In genomic region chr1:117608213-117608612, GRCh38 we compare ENCODE assay signal across 10 cellular contexts. TPM values are rescaled to one million over a fixed set of nuclear protein-coding genes. Genes with fewer than 3 reads are reported as not detected.
DNase-seq lines count a peak whose midpoint lies in the region; ATAC-seq and TF ChIP-seq lines count a peak whose summit lies in the region.
"Had no signal": no experiment of that assay in that cellular context is flagged by ENCODE, and none has a peak within 500 bp of the region (broad histone marks: within the 10 kb centered on the region; RNA-seq: fewer than 3 reads in every experiment).

No MANE protein-coding gene starts in this region.

- no peaks in the 10 kb centered on the region for H3K9me3 Mint-ChIP-seq in activated CD4-positive, alpha-beta T cell treated with anti-CD3 and anti-CD28 coated beads, Interleukin-2, amount 10 ng/mL, durations not matched to agents 7 days and 5 days
- H3K9me3 Mint-ChIP-seq in stimulated activated memory B cell treated with anti-CD40 and anti-IgM and Interleukin-4, amounts not matched to agents 10 μg/mL and 1 μg/mL and 100 μg/mL, for 72 hours = no peaks in the 10 kb centered on the region

- H3K36me3 Mint-ChIP-seq in activated CD4-positive, alpha-beta T cell treated with anti-CD3 and anti-CD28 coated beads, Interleukin-2, amount 10 ng/mL, durations not matched to agents 7 days and 5 days (ENCODE audit: low read depth) = peaks cover 26% of the 10 kb centered on the region
- H3K36me3 Mint-ChIP-seq in stimulated activated memory B cell treated with anti-CD40 and anti-IgM and Interleukin-4, amounts not matched to agents 10 μg/mL and 1 μg/mL and 100 μg/mL, for 72 hours = peaks cover 29% of the 10 kb centered on the region

- BruUV-seq in PC-3 (replicated peaks; lab: Mats Ljungman, UMichigan) = no TSS peak

- H3K27me3 ChIP-seq in PC-3 (ENCODE audit: low read length) (no peaks in the 10 kb centered on the region), hepatocyte (no peaks in the 10 kb centered on the region)

- WGBS in hepatocyte (ENCODE audit: low lambda C conversion rate, missing lambda C conversion rate) = 77% methylated on average over 6 of the region's 6 CpGs

- H3K79me2 ChIP-seq in PC-3 (ENCODE audit: low read length) (0 out of 2 replicates have a peak, but pooled peaks cover 3% of the 10 kb centered on the region), hepatocyte (peaks cover 33% of the 10 kb centered on the region)

- ATAC-seq in PC-3 = no peak
- ATAC-seq in stimulated activated memory B cell treated with anti-CD40 and anti-IgM and Interleukin-4, amounts not matched to agents 10 μg/mL and 1 μg/mL and 100 μg/mL, for 72 hours = no peak
- no peak for ATAC-seq in GM18870 (IDR thresholded peaks at IDR 0.05; ENCODE audit: unreplicated experiment)
- ATAC-seq in GM19467 (IDR thresholded peaks at IDR 0.05; ENCODE audit: unreplicated experiment) = no peak

- no peak overlapping the region for H3K27ac ChIP-seq in PC-3 (ENCODE audit: low read length)
- no peak overlapping the region for H3K27ac ChIP-seq in hepatocyte
- H3K27ac ChIP-seq: SK-N-MC had no signal

- TF ChIP-seq CTCF in PC-3 (conservative IDR thresholded peaks at IDR 0.05; ENCODE audit: low read depth, low read length) = no peak
- no peak for TF ChIP-seq CTCF in hepatocyte (IDR thresholded peaks at IDR 0.05; ENCODE audit: poor library complexity)

- H3K36me3 ChIP-seq in PC-3 (ENCODE audit: low read depth, low read length) (no peaks in the 10 kb centered on the region), hepatocyte (replicated peaks; ENCODE audit: insufficient read depth, low read depth) (no peaks in the 10 kb centered on the region)

- H3K4me1 ChIP-seq in PC-3 (ENCODE audit: insufficient read depth, low read length) (peaks cover 23% of the 10 kb centered on the region), hepatocyte (ENCODE audit: insufficient read depth) (peaks cover 17% of the 10 kb centered on the region)

- H3K4me2 ChIP-seq in PC-3 (ENCODE audit: low read length) (peak overlapping the region; percentile 90; the same call in 1 of the 2 replicates), hepatocyte (peak overlapping the region; percentile 95)

- H3K4me3 Mint-ChIP-seq in activated CD4-positive, alpha-beta T cell treated with anti-CD3 and anti-CD28 coated beads, Interleukin-2, amount 10 ng/mL, durations not matched to agents 7 days and 5 days = peak overlapping the region; percentile 87
- H3K4me3 Mint-ChIP-seq in stimulated activated memory B cell treated with anti-CD40 and anti-IgM and Interleukin-4, amounts not matched to agents 10 μg/mL and 1 μg/mL and 100 μg/mL, for 72 hours = peak overlapping the region; percentile 74

- POLR2A ChIA-PET in activated CD4-positive, alpha-beta T cell treated with anti-CD3 and anti-CD28 coated beads, Interleukin-2, amount 10 ng/mL, durations not matched to agents 7 days and 5 days (lab: Charles Lee) = no interaction called here
- POLR2A ChIA-PET in PC-3 (lab: Charles Lee; ENCODE audit: unreplicated experiment) = no interaction called here

- H3K9me2 ChIP-seq in PC-3 (replicated peaks; ENCODE audit: low read length) = no peaks in the 10 kb centered on the region
- H3K9me2 ChIP-seq in hepatocyte (replicated peaks; ENCODE audit: insufficient read depth) = no peaks in the 10 kb centered on the region

- H3K4me1 Mint-ChIP-seq in activated CD4-positive, alpha-beta T cell treated with anti-CD3 and anti-CD28 coated beads, Interleukin-2, amount 10 ng/mL, durations not matched to agents 7 days and 5 days = peaks cover 64% of the 10 kb centered on the region
- peaks cover 62% of the 10 kb centered on the region for H3K4me1 Mint-ChIP-seq in stimulated activated memory B cell treated with anti-CD40 and anti-IgM and Interleukin-4, amounts not matched to agents 10 μg/mL and 1 μg/mL and 100 μg/mL, for 72 hours

- DNase-seq in activated CD4-positive, alpha-beta T cell treated with anti-CD3 and anti-CD28 coated beads, Interleukin-2, amount 10 ng/mL, durations not matched to agents 7 days and 5 days = no peak
- DNase-seq in activated CD4-positive, alpha-beta T cell treated with anti-CD3 and anti-CD28 coated beads, Interleukin-2, amount 50 U/mL, for 48 hours = no peak
- no peak for DNase-seq in PC-3
- no peak for DNase-seq in hepatocyte (ENCODE audit: low spot score)
- no peak for DNase-seq in globus pallidus (ENCODE audit: low spot score)

- H4K20me1 ChIP-seq in PC-3 (ENCODE audit: low read length) (no peaks in the 10 kb centered on the region), hepatocyte (ENCODE audit: insufficient read depth, poor library complexity, severe bottlenecking) (no peaks in the 10 kb centered on the region)

- no peaks in the 10 kb centered on the region for H3F3A ChIP-seq in PC-3 (ENCODE audit: low read length, unreplicated experiment)

- peak overlapping the region; percentile 31 for H3K27ac Mint-ChIP-seq in activated CD4-positive, alpha-beta T cell treated with anti-CD3 and anti-CD28 coated beads, Interleukin-2, amount 10 ng/mL, durations not matched to agents 7 days and 5 days
- peak overlapping the region; percentile 79 for H3K27ac Mint-ChIP-seq in stimulated activated memory B cell treated with anti-CD40 and anti-IgM and Interleukin-4, amounts not matched to agents 10 μg/mL and 1 μg/mL and 100 μg/mL, for 72 hours

- intact Hi-C loops in PC-3 (cut with micrococcal nuclease) = loop anchor here (5.0 to 10.0 kb wide), 4 partner anchors 71 to 317 kb away; partner anchors contain the start of genes GDAP2, MAN1A2 and WDR3

- CTCF ChIA-PET in activated CD4-positive, alpha-beta T cell treated with anti-CD3 and anti-CD28 coated beads, Interleukin-2, amount 10 ng/mL, durations not matched to agents 7 days and 5 days (lab: Charles Lee) = interaction anchor here (1.1 to 2.6 kb wide), 8 partner anchors 8 to 150 kb away, joined by 3 to 15 read pairs (median 5); no protein-coding TSS in a partner anchor
- CTCF ChIA-PET in PC-3 (lab: Charles Lee) = interaction anchor here (0.5 kb wide), 1 partner anchor 442 kb away, joined by 5 read pairs; no protein-coding TSS in a partner anchor

- no peak overlapping the region for H3K9ac ChIP-seq in PC-3 (ENCODE audit: low read length)

- peaks cover 12% of the 10 kb centered on the region for H3K27me3 Mint-ChIP-seq in activated CD4-positive, alpha-beta T cell treated with anti-CD3 and anti-CD28 coated beads, Interleukin-2, amount 10 ng/mL, durations not matched to agents 7 days and 5 days
- no peaks in the 10 kb centered on the region for H3K27me3 Mint-ChIP-seq in stimulated activated memory B cell treated with anti-CD40 and anti-IgM and Interleukin-4, amounts not matched to agents 10 μg/mL and 1 μg/mL and 100 μg/mL, for 72 hours

- H3K4me3 ChIP-seq in PC-3 (ENCODE audit: low read length) (peak overlapping the region; percentile 97), hepatocyte (no peak overlapping the region)

- no peak overlapping the region for H2AFZ ChIP-seq in PC-3 (ENCODE audit: low read length)
- no peak overlapping the region for H2AFZ ChIP-seq in hepatocyte

- H3K9me3 ChIP-seq in PC-3 (ENCODE audit: low read length) = no peaks in the 10 kb centered on the region
- no peaks in the 10 kb centered on the region for H3K9me3 ChIP-seq in hepatocyte (ENCODE audit: low read depth)

RNA-seq across cellular contexts. Expression of gene TENT5C, which starts 2.4 kb away (rescaled TPM):
- 10 to 100 TPM; 13.3 to 13.7 TPM for total RNA-seq in activated CD4-positive, alpha-beta T cell treated with anti-CD3 and anti-CD28 coated beads, Interleukin-2, amount 10 ng/mL, durations not matched to agents 7 days and 5 days
- total RNA-seq in PC-3 (2014; rRNA removed) = 2.2 and 2.4 TPM in 2 replicates
- total RNA-seq in hepatocyte = 4.1 and 5.5 TPM in 2 replicates
- 2.4 and 2.5 TPM in 2 replicates for polyA plus RNA-seq in hepatocyte
- total RNA-seq: myocyte had no signal
